In genomic region chr17:43393944-43394482, GRCh38 we compare ENCODE assay signal across 8 cellular contexts. TPM values are rescaled to one million over a fixed set of nuclear protein-coding genes. Genes with fewer than 3 reads are reported as not detected.
A peak's percentile ranks its signal among the peaks of the same experiment; 100 is the strongest.
DNase-seq lines count a peak whose midpoint lies in the region; ATAC-seq, FAIRE-seq and TF ChIP-seq lines count a peak whose summit lies in the region.

No MANE protein-coding gene starts in this region.

- POLR2A ChIA-PET in CD4-positive, alpha-beta T cell (lab: Charles Lee): interaction anchor here (0.6 to 11.2 kb wide), 7 partner anchors 24 to 222 kb away, joined by 3 to 445 read pairs (median 4); partner anchors contain the start of gene DHX8

- H3K9me3 ChIP-seq in CD4-positive, alpha-beta T cell (ENCODE audit: control insufficient read depth, low read length): no peaks in the 10 kb centered on the region
- no peaks in the 10 kb centered on the region for H3K9me3 ChIP-seq in mucosa of descending colon

- no peak overlapping the region for H3K27ac ChIP-seq in CD4-positive, alpha-beta T cell (ENCODE audit: low read depth, low read length)

- peaks cover 7% of the 10 kb centered on the region for H3K36me3 Mint-ChIP-seq in CD4-positive, alpha-beta T cell (ENCODE audit: low read depth)

- no peaks in the 10 kb centered on the region for H3K36me3 ChIP-seq in mucosa of descending colon (ENCODE audit: low read depth)

- ATAC-seq in CD4-positive, alpha-beta T cell (ENCODE audit: poor library complexity): peak; percentile 27
- ATAC-seq in mucosa of descending colon (peak; percentile 64), HG02840 (IDR thresholded peaks at IDR 0.05; ENCODE audit: low FRiP score, unreplicated experiment) (no peak)

- H3K4me3 Mint-ChIP-seq in CD4-positive, alpha-beta T cell: peak overlapping the region; percentile 49

- FAIRE-seq in HTR-8/SVneo (lab: Jason Lieb, UNC) (no peak), endometrium (lab: Jason Lieb, UNC) (peak; percentile 60)

- peak; percentile 77 to 92 (median 86) for DNase-seq in CD4-positive, alpha-beta T cell
- DNase-seq in HTR-8/SVneo (ENCODE audit: insufficient read length, low spot score) (peak; percentile 93), NOMO-1 treated with dmso at 0.1 percent for 144 hours (lab: John Stamatoyannopoulos, UW; ENCODE audit: unreplicated experiment) (peak; percentile 56), mucosa of descending colon (peak in 2 of 3 donors; percentile 81 to 99)
- peak; percentile 83 for DNase-seq in activated CD8-positive, alpha-beta memory T cell treated with anti-CD3 and anti-CD28 coated beads, Interleukin-2, amount 50 U/mL, for 24 hours (ENCODE audit: extremely low read depth)
- DNase-seq in stimulated activated CD8-positive, alpha-beta memory T cell treated with anti-CD3 and anti-CD28 coated beads, Interleukin-15, amount 100 ng/mL, for 48 hours (ENCODE audit: low read depth in 2 of 2): peak; percentile 72

- no peaks in the 10 kb centered on the region for H3K27me3 Mint-ChIP-seq in CD4-positive, alpha-beta T cell

- no peaks in the 10 kb centered on the region for H3K9me3 Mint-ChIP-seq in CD4-positive, alpha-beta T cell

- H3K4me3 ChIP-seq in mucosa of descending colon: no peak overlapping the region

- H3K27me3 ChIP-seq in CD4-positive, alpha-beta T cell (ENCODE audit: control insufficient read depth, insufficient read depth, low read length): no peaks in the 10 kb centered on the region

- intact Hi-C loops in CD4-positive, alpha-beta T cell (cut with DNase I, micrococcal nuclease): loop anchor here (1.0 to 10.0 kb wide), 3 partner anchors 35 to 381 kb away; partner anchors contain the start of genes DHX8 (in 2 of the 2) and DUSP3 (in 1 of the 2)
- intact Hi-C loops in mucosa of descending colon (cut with DNase I, micrococcal nuclease): loop anchor here (2.0 kb wide), 1 partner anchor 89 kb away; the partner anchor contains the start of gene DHX8 (in 2 of the 2)

- CTCF ChIA-PET in CD4-positive, alpha-beta T cell (lab: Charles Lee): interaction anchor here (0.7 to 4.8 kb wide), 13 partner anchors 9 to 265 kb away, joined by 3 to 73 read pairs (median 6); partner anchors contain the start of gene DHX8

- H3K4me1 Mint-ChIP-seq in CD4-positive, alpha-beta T cell (ENCODE audit: low read depth): peaks cover 37% of the 10 kb centered on the region

- TF ChIP-seq CTCF in CD4-positive, alpha-beta T cell (IDR thresholded peaks at IDR 0.05): peak; percentile 90
- TF ChIP-seq CTCF in mucosa of descending colon (IDR thresholded peaks at IDR 0.05): peak; percentile 72

- peaks cover 6% of the 10 kb centered on the region for H3K4me1 ChIP-seq in mucosa of descending colon (ENCODE audit: low read depth)

- peak overlapping the region; percentile 16 for H3K27ac Mint-ChIP-seq in CD4-positive, alpha-beta T cell

RNA-seq across cellular contexts. Expression of gene ARL4D, which starts 4.8 kb away (rescaled TPM):
- 1 to 10 TPM; 2.4 to 2.9 TPM for total RNA-seq in CD4-positive, alpha-beta T cell
- total RNA-seq in mucosa of descending colon: 10 to 100 TPM in 1 of 3 donors, 1 to 10 TPM in 2; 2.3 to 34.3 (median 3.2) TPM
